Comparison of ENCODE assay signal across 18 cellular contexts in genomic region chr5:116824751-116825438, GRCh38.
"Had no signal": no experiment of that assay in that cellular context is flagged by ENCODE, and none has a peak within 500 bp of the region (broad histone marks: within the 10 kb centered on the region; RNA-seq: fewer than 3 reads in every experiment).

No MANE protein-coding gene starts in this region.

- H3K27me3 Mint-ChIP-seq: stimulated activated naive B cell treated with anti-CD40 and anti-IgM and Interleukin-4, amounts not matched to agents 10 μg/mL and 1 μg/mL and 100 μg/mL, for 72 hours; stimulated activated naive CD8-positive, alpha-beta T cell treated with anti-CD3 and anti-CD28 coated beads, Interleukin-15, amount 100 ng/mL, for 72 hours had no signal

- H3K9me3 Mint-ChIP-seq: stimulated activated naive CD8-positive, alpha-beta T cell treated with anti-CD3 and anti-CD28 coated beads, Interleukin-15, amount 100 ng/mL, for 72 hours had no signal

- H3K9me3 ChIP-seq: esophagus squamous epithelium, mucosa of descending colon, spleen, testis, tibial nerve had no signal

- DNase-seq: cortex of kidney; dorsolateral prefrontal cortex; effector CD8-positive, alpha-beta T cell; esophagus squamous epithelium; foreskin fibroblast; mucosa of descending colon; naive thymus-derived CD8-positive, alpha-beta T cell; posterior cingulate gyrus; spleen; stimulated activated CD4-positive, alpha-beta T cell treated with anti-CD3 and anti-CD28 coated beads, Interleukin-15, amount 100 ng/mL, for 24 hours; stimulated activated CD4-positive, alpha-beta T cell treated with anti-CD3 and anti-CD28 coated beads, Interleukin-1b, Interleukin-23, amount 100 ng/mL, for 48 hours; stimulated activated CD4-positive, alpha-beta T cell treated with anti-CD3 and anti-CD28 coated beads, Interleukin-4, amount 100 ng/mL, for 24 hours; stimulated activated naive B cell treated with anti-CD40 and anti-IgM and Interleukin-4, amounts not matched to agents 10 μg/mL and 1 μg/mL and 100 μg/mL, for 72 hours; stimulated activated naive CD8-positive, alpha-beta T cell treated with anti-CD3 and anti-CD28 coated beads, Interleukin-15, amount 100 ng/mL, for 72 hours; testis had no signal

- H3K4me1 ChIP-seq: esophagus squamous epithelium, spleen, testis, tibial nerve had no signal

- H3K4me3 Mint-ChIP-seq: naive thymus-derived CD8-positive, alpha-beta T cell; stimulated activated naive B cell treated with anti-CD40 and anti-IgM and Interleukin-4, amounts not matched to agents 10 μg/mL and 1 μg/mL and 100 μg/mL, for 72 hours; stimulated activated naive CD8-positive, alpha-beta T cell treated with anti-CD3 and anti-CD28 coated beads, Interleukin-15, amount 100 ng/mL, for 72 hours had no signal

- H3K27me3 ChIP-seq: dorsolateral prefrontal cortex, esophagus squamous epithelium, spleen, testis, tibial nerve had no signal

- H3K27ac Mint-ChIP-seq: naive thymus-derived CD8-positive, alpha-beta T cell; stimulated activated naive B cell treated with anti-CD40 and anti-IgM and Interleukin-4, amounts not matched to agents 10 μg/mL and 1 μg/mL and 100 μg/mL, for 72 hours; stimulated activated naive CD8-positive, alpha-beta T cell treated with anti-CD3 and anti-CD28 coated beads, Interleukin-15, amount 100 ng/mL, for 72 hours had no signal

- H3K4me1 Mint-ChIP-seq: naive thymus-derived CD8-positive, alpha-beta T cell; stimulated activated naive B cell treated with anti-CD40 and anti-IgM and Interleukin-4, amounts not matched to agents 10 μg/mL and 1 μg/mL and 100 μg/mL, for 72 hours; stimulated activated naive CD8-positive, alpha-beta T cell treated with anti-CD3 and anti-CD28 coated beads, Interleukin-15, amount 100 ng/mL, for 72 hours had no signal

- H3K36me3 Mint-ChIP-seq: naive thymus-derived CD8-positive, alpha-beta T cell; stimulated activated naive B cell treated with anti-CD40 and anti-IgM and Interleukin-4, amounts not matched to agents 10 μg/mL and 1 μg/mL and 100 μg/mL, for 72 hours had no signal

- H3K36me3 ChIP-seq: esophagus squamous epithelium, spleen, tibial nerve had no signal

- H3K27ac ChIP-seq: dorsolateral prefrontal cortex, epithelial cell of prostate, esophagus squamous epithelium, spleen, testis, tibial nerve had no signal

- ATAC-seq: mucosa of descending colon; naive thymus-derived CD8-positive, alpha-beta T cell; sciatic nerve; stimulated activated naive B cell treated with anti-CD40 and anti-IgM and Interleukin-4, amounts not matched to agents 10 μg/mL and 1 μg/mL and 100 μg/mL, for 72 hours; stimulated activated naive CD8-positive, alpha-beta T cell treated with anti-CD3 and anti-CD28 coated beads, Interleukin-15, amount 100 ng/mL, for 72 hours had no signal

- H3K4me3 ChIP-seq: dorsolateral prefrontal cortex, esophagus squamous epithelium, mucosa of descending colon, spleen, testis, tibial nerve had no signal
